Comparison of ENCODE assay signal across 8 cellular contexts in genomic region chr22:35838849-35839646, GRCh38.
A peak's percentile ranks its signal among the peaks of the same experiment; 100 is the strongest.
DNase-seq lines count a peak whose midpoint lies in the region; ATAC-seq and TF ChIP-seq lines count a peak whose summit lies in the region.

No MANE protein-coding gene starts in this region.

- no peaks in the 10 kb centered on the region for H3K36me3 ChIP-seq in ACC112 (ENCODE audit: insufficient read depth, low read length)
- H3K36me3 ChIP-seq in Peyer's patch, result no peaks in the 10 kb centered on the region
- no peaks in the 10 kb centered on the region for H3K36me3 ChIP-seq in muscle layer of duodenum (ENCODE audit: control insufficient read depth in 1 of 2, insufficient read depth in 2 of 2, low read length in 2 of 2)

- H3K27me3 ChIP-seq in ACC112 (ENCODE audit: insufficient read depth, low read length), result no peaks in the 10 kb centered on the region
- no peaks in the 10 kb centered on the region for H3K27me3 ChIP-seq in Peyer's patch
- H3K27me3 ChIP-seq in muscle layer of duodenum (ENCODE audit: low read depth, low read length), result no peaks in the 10 kb centered on the region

- H3K27ac ChIP-seq in ACC112 (ENCODE audit: low read depth, low read length) (peak overlapping the region; percentile 59), Peyer's patch (peak overlapping the region in 3 of 4 donors; percentile 37 to 74 (median 71)), muscle layer of duodenum (ENCODE audit: low read length) (peak overlapping the region; percentile 87)

- H3K4me3 ChIP-seq in ACC112 (ENCODE audit: low read depth, low read length) (peak overlapping the region; percentile 94), Peyer's patch (peak overlapping the region in 3 of 4 donors; percentile 34 to 53 (median 45)), muscle layer of duodenum (ENCODE audit: low read depth in 1 of 2, low read length in 2 of 2) (peak overlapping the region; percentile 64 to 68)

- H3K27ac Mint-ChIP-seq in endothelial cell (ENCODE audit: unreplicated experiment), result peak overlapping the region; percentile 98
- H3K27ac Mint-ChIP-seq in stimulated activated naive B cell treated with anti-CD40 and anti-IgM and Interleukin-4, amounts not matched to agents 10 μg/mL and 1 μg/mL and 100 μg/mL, for 72 hours, result no peak overlapping the region

- peak overlapping the region; percentile 92 for H3K4me3 Mint-ChIP-seq in endothelial cell (ENCODE audit: unreplicated experiment)
- no peak overlapping the region for H3K4me3 Mint-ChIP-seq in stimulated activated naive B cell treated with anti-CD40 and anti-IgM and Interleukin-4, amounts not matched to agents 10 μg/mL and 1 μg/mL and 100 μg/mL, for 72 hours

- H2AFZ ChIP-seq in ACC112 (ENCODE audit: low read length, unreplicated experiment), result no peak overlapping the region

- no peaks in the 10 kb centered on the region for H3K9me3 Mint-ChIP-seq in endothelial cell (ENCODE audit: unreplicated experiment)
- no peaks in the 10 kb centered on the region for H3K9me3 Mint-ChIP-seq in stimulated activated naive B cell treated with anti-CD40 and anti-IgM and Interleukin-4, amounts not matched to agents 10 μg/mL and 1 μg/mL and 100 μg/mL, for 72 hours

- DNase-seq in HCEC 1CT (peak; percentile 80), Peyer's patch (no peak), endothelial cell (ENCODE audit: low spot score) (no peak)
- no peak for DNase-seq in stimulated activated naive B cell treated with anti-CD40 and anti-IgM and Interleukin-4, amounts not matched to agents 10 μg/mL and 1 μg/mL and 100 μg/mL, for 72 hours
- DNase-seq in activated CD4-positive, alpha-beta T cell treated with anti-CD3 and anti-CD28 coated beads, Interleukin-2, amount 50 U/mL, for 1 hour, result no peak

- ATAC-seq in GM21447 (IDR thresholded peaks at IDR 0.05; ENCODE audit: unreplicated experiment), result no peak
- no peak for ATAC-seq in stimulated activated naive B cell treated with anti-CD40 and anti-IgM and Interleukin-4, amounts not matched to agents 10 μg/mL and 1 μg/mL and 100 μg/mL, for 72 hours (replicated peaks)

- TF ChIP-seq POLR2A in Peyer's patch (IDR thresholded peaks at IDR 0.05), result no peak

- peaks cover 8% of the 10 kb centered on the region for H3K27me3 Mint-ChIP-seq in endothelial cell (ENCODE audit: unreplicated experiment)
- peaks cover 43 to 49% of the 10 kb centered on the region in 2 donors for H3K27me3 Mint-ChIP-seq in stimulated activated naive B cell treated with anti-CD40 and anti-IgM and Interleukin-4, amounts not matched to agents 10 μg/mL and 1 μg/mL and 100 μg/mL, for 72 hours

- peak in 2 of 6 experiments; percentile 29 to 39 for TF ChIP-seq CTCF in Peyer's patch (IDR thresholded peaks at IDR 0.05)
- no peak for TF ChIP-seq CTCF in endothelial cell (IDR thresholded peaks at IDR 0.05; ENCODE audit: unreplicated experiment)

- H3K4me1 Mint-ChIP-seq in endothelial cell (ENCODE audit: unreplicated experiment), result peaks cover 73% of the 10 kb centered on the region
- H3K4me1 Mint-ChIP-seq in stimulated activated naive B cell treated with anti-CD40 and anti-IgM and Interleukin-4, amounts not matched to agents 10 μg/mL and 1 μg/mL and 100 μg/mL, for 72 hours, result peaks cover 7 to 10% of the 10 kb centered on the region in 2 donors

- H3K79me2 ChIP-seq in ACC112 (ENCODE audit: control insufficient read depth, insufficient read depth, low read length, unreplicated experiment), result peaks cover 56% of the 10 kb centered on the region

- H3K36me3 Mint-ChIP-seq in endothelial cell (ENCODE audit: low read depth, unreplicated experiment), result peaks cover 5% of the 10 kb centered on the region
- no peaks in the 10 kb centered on the region for H3K36me3 Mint-ChIP-seq in stimulated activated naive B cell treated with anti-CD40 and anti-IgM and Interleukin-4, amounts not matched to agents 10 μg/mL and 1 μg/mL and 100 μg/mL, for 72 hours

- H3K9me3 ChIP-seq in Peyer's patch (no peaks in the 10 kb centered on the region), muscle layer of duodenum (ENCODE audit: control insufficient read depth in 1 of 2, low read length in 2 of 2) (no peaks in the 10 kb centered on the region)

- peaks cover 33% of the 10 kb centered on the region for H3K4me1 ChIP-seq in ACC112 (ENCODE audit: control insufficient read depth, insufficient read depth, low read length, unreplicated experiment)
- peaks cover 0 to 50% (median 0%) of the 10 kb centered on the region in 4 donors for H3K4me1 ChIP-seq in Peyer's patch
- peaks cover 20 to 47% of the 10 kb centered on the region in 2 donors for H3K4me1 ChIP-seq in muscle layer of duodenum (ENCODE audit: control insufficient read depth in 1 of 2, insufficient read depth in 2 of 2, low read length in 2 of 2)
